In genomic region chr6:8991844-8992243, GRCh38 we compare ENCODE assay signal across 37 cellular contexts.
"Had no signal": no experiment of that assay in that cellular context is flagged by ENCODE, and none has a peak within 500 bp of the region (broad histone marks: within the 10 kb centered on the region; RNA-seq: fewer than 3 reads in every experiment).

No MANE protein-coding gene starts in this region.

- H3K4me1 Mint-ChIP-seq: activated CD4-positive, alpha-beta memory T cell treated with anti-CD3 and anti-CD28 coated beads, Interleukin-2, amount 10 ng/mL, durations not matched to agents 7 days and 5 days; activated CD4-positive, alpha-beta T cell treated with anti-CD3 and anti-CD28 coated beads for 36 hours; activated CD4-positive, alpha-beta T cell treated with anti-CD3 and anti-CD28 coated beads, Interleukin-2, amount 10 ng/mL, durations not matched to agents 7 days and 5 days; activated CD8-positive, alpha-beta memory T cell treated with anti-CD3 and anti-CD28 coated beads, Interleukin-2, amount 10 ng/mL, durations not matched to agents 7 days and 5 days; activated naive CD4-positive, alpha-beta T cell treated with anti-CD3 and anti-CD28 coated beads, Interleukin-2, amount 10 ng/mL, durations not matched to agents 7 days and 5 days; activated naive CD4-positive, alpha-beta T cell treated with anti-CD3 and anti-CD28 coated beads, Interleukin-2, amount 50 U/mL, for 24 hours; activated naive CD8-positive, alpha-beta T cell treated with anti-CD3 and anti-CD28 coated beads, Interleukin-2, amount 10 ng/mL, durations not matched to agents 7 days and 5 days had no signal

- H3K27me3 Mint-ChIP-seq: activated CD4-positive, alpha-beta memory T cell treated with anti-CD3 and anti-CD28 coated beads, Interleukin-2, amount 10 ng/mL, durations not matched to agents 7 days and 5 days; activated CD4-positive, alpha-beta T cell treated with anti-CD3 and anti-CD28 coated beads, Interleukin-2, amount 10 ng/mL, durations not matched to agents 7 days and 5 days; activated CD8-positive, alpha-beta memory T cell treated with anti-CD3 and anti-CD28 coated beads, Interleukin-2, amount 10 ng/mL, durations not matched to agents 7 days and 5 days; activated naive CD4-positive, alpha-beta T cell treated with anti-CD3 and anti-CD28 coated beads, Interleukin-2, amount 10 ng/mL, durations not matched to agents 7 days and 5 days; activated naive CD8-positive, alpha-beta T cell treated with anti-CD3 and anti-CD28 coated beads, Interleukin-2, amount 10 ng/mL, durations not matched to agents 7 days and 5 days had no signal

- H3K4me1 ChIP-seq: adrenal gland, body of pancreas, breast epithelium had no signal

- H3K4me3 Mint-ChIP-seq: activated CD4-positive, alpha-beta memory T cell treated with anti-CD3 and anti-CD28 coated beads, Interleukin-2, amount 10 ng/mL, durations not matched to agents 7 days and 5 days; activated CD4-positive, alpha-beta T cell treated with anti-CD3 and anti-CD28 coated beads for 36 hours; activated CD4-positive, alpha-beta T cell treated with anti-CD3 and anti-CD28 coated beads, Interleukin-2, amount 10 ng/mL, durations not matched to agents 7 days and 5 days; activated CD8-positive, alpha-beta memory T cell treated with anti-CD3 and anti-CD28 coated beads, Interleukin-2, amount 10 ng/mL, durations not matched to agents 7 days and 5 days; activated CD8-positive, alpha-beta T cell treated with anti-CD3 and anti-CD28 coated beads, Interleukin-2, amount 10 ng/mL, durations not matched to agents 7 days and 5 days; activated naive CD4-positive, alpha-beta T cell treated with anti-CD3 and anti-CD28 coated beads, Interleukin-2, amount 10 ng/mL, durations not matched to agents 7 days and 5 days; activated naive CD4-positive, alpha-beta T cell treated with anti-CD3 and anti-CD28 coated beads, Interleukin-2, amount 50 U/mL, for 24 hours; activated naive CD8-positive, alpha-beta T cell; activated naive CD8-positive, alpha-beta T cell treated with anti-CD3 and anti-CD28 coated beads, Interleukin-2, amount 10 ng/mL, durations not matched to agents 7 days and 5 days; activated T-cell treated with anti-CD3 and anti-CD28 coated beads, Interleukin-2, amount 50 U/mL, for 24 hours; T-helper 1 cell treated with Interleukin-12 subunit alpha and Interleukin-12 subunit beta and Interleukin-4 antibody, amounts not matched to agents 30 μg/mL and 1 μg/mL, for 36 hours; T-helper 2 cell treated with Interferon-gamma antibody and Interleukin-4, amounts not matched to agents 5 μg/mL and 100 μg/mL, for 36 hours; WTC11 had no signal

- H3K4me3 ChIP-seq: adrenal gland, body of pancreas, breast epithelium had no signal

- H3K27ac ChIP-seq: adrenal gland, body of pancreas, brain microvascular endothelial cell, breast epithelium, WERI-Rb-1 had no signal

- DNase-seq: activated CD4-positive, alpha-beta memory T cell treated with anti-CD3 and anti-CD28 coated beads, Interleukin-2, amount 10 ng/mL, durations not matched to agents 7 days and 5 days; activated CD4-positive, alpha-beta T cell treated with anti-CD3 and anti-CD28 coated beads for 1 hour; activated CD4-positive, alpha-beta T cell treated with anti-CD3 and anti-CD28 coated beads for 36 hours; activated CD4-positive, alpha-beta T cell treated with anti-CD3 and anti-CD28 coated beads for 48 hours; activated CD4-positive, alpha-beta T cell treated with anti-CD3 and anti-CD28 coated beads, Interleukin-2, amount 10 ng/mL, durations not matched to agents 7 days and 5 days; activated CD4-positive, alpha-beta T cell treated with anti-CD3 and anti-CD28 coated beads, Interleukin-2, amount 50 U/mL, for 48 hours; activated CD4-positive, CD25-positive, alpha-beta regulatory T cell; activated CD8-positive, alpha-beta memory T cell treated with anti-CD3 and anti-CD28 coated beads for 24 hours; activated CD8-positive, alpha-beta memory T cell treated with anti-CD3 and anti-CD28 coated beads, Interleukin-2, amount 10 ng/mL, durations not matched to agents 7 days and 5 days; activated CD8-positive, alpha-beta memory T cell treated with anti-CD3 and anti-CD28 coated beads, Interleukin-2, amount 50 U/mL, for 48 hours; activated CD8-positive, alpha-beta T cell treated with anti-CD3 and anti-CD28 coated beads, Interleukin-2, amount 10 ng/mL, durations not matched to agents 7 days and 5 days; activated effector memory CD4-positive, alpha-beta T cell treated with Interleukin-2 at 50 U/mL for 16 hours; activated gamma-delta T cell; activated naive CD4-positive, alpha-beta T cell treated with anti-CD3 and anti-CD28 coated beads, Interleukin-2, amount 10 ng/mL, durations not matched to agents 7 days and 5 days; activated naive CD4-positive, alpha-beta T cell treated with Interleukin-2 at 50 U/mL for 16 hours; activated naive CD8-positive, alpha-beta T cell treated with anti-CD3 and anti-CD28 coated beads, Interleukin-2, amount 10 ng/mL, durations not matched to agents 7 days and 5 days; activated T-cell treated with anti-CD3 and anti-CD28 coated beads, Interleukin-2, amount 50 U/mL, for 24 hours; activated T-cell treated with anti-CD3 and anti-CD28 coated beads, Interleukin-2, amount 50 U/mL, for 48 hours; adrenal gland; amniotic stem cell; aorta; body of pancreas; brain microvascular endothelial cell; central memory CD4-positive, alpha-beta T cell; SW 1271; T-helper 1 cell; T-helper 2 cell; T-helper 9 cell; WERI-Rb-1 had no signal

- H3K27me3 ChIP-seq: adrenal gland, body of pancreas, brain microvascular endothelial cell, breast epithelium had no signal

- H3K27ac Mint-ChIP-seq: activated CD4-positive, alpha-beta memory T cell treated with anti-CD3 and anti-CD28 coated beads, Interleukin-2, amount 10 ng/mL, durations not matched to agents 7 days and 5 days; activated CD4-positive, alpha-beta T cell treated with anti-CD3 and anti-CD28 coated beads for 36 hours; activated CD4-positive, alpha-beta T cell treated with anti-CD3 and anti-CD28 coated beads, Interleukin-2, amount 10 ng/mL, durations not matched to agents 7 days and 5 days; activated CD8-positive, alpha-beta memory T cell treated with anti-CD3 and anti-CD28 coated beads, Interleukin-2, amount 10 ng/mL, durations not matched to agents 7 days and 5 days; activated CD8-positive, alpha-beta T cell treated with anti-CD3 and anti-CD28 coated beads, Interleukin-2, amount 10 ng/mL, durations not matched to agents 7 days and 5 days; activated naive CD4-positive, alpha-beta T cell treated with anti-CD3 and anti-CD28 coated beads, Interleukin-2, amount 10 ng/mL, durations not matched to agents 7 days and 5 days; activated naive CD4-positive, alpha-beta T cell treated with anti-CD3 and anti-CD28 coated beads, Interleukin-2, amount 50 U/mL, for 24 hours; activated naive CD8-positive, alpha-beta T cell; activated naive CD8-positive, alpha-beta T cell treated with anti-CD3 and anti-CD28 coated beads, Interleukin-2, amount 10 ng/mL, durations not matched to agents 7 days and 5 days; activated T-cell treated with anti-CD3 and anti-CD28 coated beads, Interleukin-2, amount 50 U/mL, for 24 hours; activated T-helper 2 cell treated with anti-CD3 and anti-CD28 coated beads, Interferon-gamma antibody, Interleukin-2, Interleukin-4, amounts not matched to agents 10 μg/mL and 5 μg/mL and 100 μg/mL, durations not matched to agents 14 hours and 24 hours and 36 hours; T-helper 1 cell treated with Interleukin-12 subunit alpha and Interleukin-12 subunit beta and Interleukin-4 antibody, amounts not matched to agents 30 μg/mL and 1 μg/mL, for 36 hours; T-helper 2 cell treated with Interferon-gamma antibody and Interleukin-4, amounts not matched to agents 5 μg/mL and 100 μg/mL, for 36 hours; WTC11 had no signal

- H3K36me3 ChIP-seq: adrenal gland, brain microvascular endothelial cell, breast epithelium, WERI-Rb-1 had no signal

- H3K9me3 ChIP-seq: adrenal gland, body of pancreas, breast epithelium had no signal

- H3K9me3 Mint-ChIP-seq: activated CD4-positive, alpha-beta memory T cell treated with anti-CD3 and anti-CD28 coated beads, Interleukin-2, amount 10 ng/mL, durations not matched to agents 7 days and 5 days; activated CD4-positive, alpha-beta T cell treated with anti-CD3 and anti-CD28 coated beads, Interleukin-2, amount 10 ng/mL, durations not matched to agents 7 days and 5 days; activated naive CD4-positive, alpha-beta T cell treated with anti-CD3 and anti-CD28 coated beads, Interleukin-2, amount 10 ng/mL, durations not matched to agents 7 days and 5 days; activated naive CD4-positive, alpha-beta T cell treated with anti-CD3 and anti-CD28 coated beads, Interleukin-2, amount 50 U/mL, for 24 hours; activated T-cell treated with anti-CD3 and anti-CD28 coated beads, Interleukin-2, amount 50 U/mL, for 24 hours; activated T-helper 2 cell treated with anti-CD3 and anti-CD28 coated beads, Interferon-gamma antibody, Interleukin-2, Interleukin-4, amounts not matched to agents 10 μg/mL and 5 μg/mL and 100 μg/mL, durations not matched to agents 14 hours and 24 hours and 36 hours; T-helper 1 cell treated with Interleukin-12 subunit alpha and Interleukin-12 subunit beta and Interleukin-4 antibody, amounts not matched to agents 30 μg/mL and 1 μg/mL, for 36 hours; T-helper 2 cell treated with Interferon-gamma antibody and Interleukin-4, amounts not matched to agents 5 μg/mL and 100 μg/mL, for 36 hours had no signal

- ATAC-seq: activated CD4-positive, alpha-beta T cell treated with anti-CD3 and anti-CD28 coated beads for 36 hours; activated CD4-positive, CD25-positive, alpha-beta regulatory T cell treated with anti-CD3 and anti-CD28 coated beads, Interleukin-2, amount 50 U/mL, for 24 hours; activated CD8-positive, alpha-beta memory T cell treated with anti-CD3 and anti-CD28 coated beads, Interleukin-2, amount 10 ng/mL, durations not matched to agents 7 days and 5 days; activated CD8-positive, alpha-beta T cell treated with anti-CD3 and anti-CD28 coated beads, Interleukin-2, amount 10 ng/mL, durations not matched to agents 7 days and 5 days; body of pancreas; WTC11 had no signal

- H3K36me3 Mint-ChIP-seq: activated CD8-positive, alpha-beta memory T cell treated with anti-CD3 and anti-CD28 coated beads, Interleukin-2, amount 10 ng/mL, durations not matched to agents 7 days and 5 days; activated naive CD4-positive, alpha-beta T cell treated with anti-CD3 and anti-CD28 coated beads, Interleukin-2, amount 10 ng/mL, durations not matched to agents 7 days and 5 days; activated naive CD4-positive, alpha-beta T cell treated with anti-CD3 and anti-CD28 coated beads, Interleukin-2, amount 50 U/mL, for 24 hours; activated naive CD8-positive, alpha-beta T cell; activated naive CD8-positive, alpha-beta T cell treated with anti-CD3 and anti-CD28 coated beads, Interleukin-2, amount 10 ng/mL, durations not matched to agents 7 days and 5 days; WTC11 had no signal
